In the genomic region with DNA sequence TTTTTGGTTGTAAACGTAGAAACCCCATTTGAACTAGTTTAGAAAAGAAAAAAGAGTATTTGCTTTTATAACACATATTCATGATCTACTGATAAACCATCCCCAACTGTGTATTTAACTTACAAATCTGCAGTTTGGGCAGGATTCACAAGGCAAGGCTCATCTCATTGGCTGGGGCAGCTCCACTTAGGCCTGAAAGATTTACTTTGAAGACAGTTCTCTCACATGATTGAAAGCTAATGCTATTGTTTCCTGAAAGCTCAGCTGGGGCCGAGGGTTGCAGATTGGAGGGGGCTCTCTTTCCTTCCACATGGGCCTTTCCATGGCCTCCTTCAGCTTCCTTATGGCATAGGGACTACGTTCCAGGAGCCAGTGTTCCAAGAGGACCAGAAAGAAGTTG, we compare ENCODE assay signal across 13 cellular contexts. TPM values are rescaled to one million over a fixed set of nuclear protein-coding genes. Genes with fewer than 3 reads are reported as not detected.
A peak's percentile ranks its signal among the peaks of the same experiment; 100 is the strongest.
DNase-seq lines count a peak whose midpoint lies in the region; ATAC-seq and TF ChIP-seq lines count a peak whose summit lies in the region.
"Had no signal": no experiment of that assay in that cellular context is flagged by ENCODE, and none has a peak within 500 bp of the region (broad histone marks: within the 10 kb centered on the region; RNA-seq: fewer than 3 reads in every experiment).

No MANE protein-coding gene starts in this region.

- peak; percentile 42 for ATAC-seq in CD4-positive, alpha-beta T cell (ENCODE audit: poor library complexity)
- ATAC-seq in GM21360 (IDR thresholded peaks at IDR 0.05; ENCODE audit: unreplicated experiment) (peak; percentile 41), HG03442 (IDR thresholded peaks at IDR 0.05; ENCODE audit: unreplicated experiment) (peak; percentile 25), mucosa of descending colon (no peak), heart left ventricle (no peak)
- peak; percentile 62 for ATAC-seq in effector memory CD8-positive, alpha-beta T cell (replicated peaks)
- ATAC-seq: heart right ventricle had no signal

- H3K27ac ChIP-seq in CD4-positive, alpha-beta T cell (ENCODE audit: low read depth, low read length): peak overlapping the region; percentile 19
- peak overlapping the region in 2 of 12 donors; percentile 9 to 31 for H3K27ac ChIP-seq in heart left ventricle
- H3K27ac ChIP-seq: coronary artery had no signal

- peaks cover 75% of the 10 kb centered on the region for H3K4me1 Mint-ChIP-seq in CD4-positive, alpha-beta T cell (ENCODE audit: low read depth)
- H3K4me1 Mint-ChIP-seq in effector memory CD8-positive, alpha-beta T cell (ENCODE audit: low read depth in 2 of 2): peaks cover 34 to 48% of the 10 kb centered on the region in 2 donors

- H3K36me3 Mint-ChIP-seq in CD4-positive, alpha-beta T cell (ENCODE audit: low read depth): peaks cover 69% of the 10 kb centered on the region
- peaks cover 2% of the 10 kb centered on the region for H3K36me3 Mint-ChIP-seq in effector memory CD8-positive, alpha-beta T cell (ENCODE audit: insufficient read depth)

- CTCF ChIA-PET in CD4-positive, alpha-beta T cell (lab: Charles Lee): no interaction called here

- no peaks in the 10 kb centered on the region for H3K27me3 ChIP-seq in CD4-positive, alpha-beta T cell (ENCODE audit: control insufficient read depth, insufficient read depth, low read length)
- H3K27me3 ChIP-seq in heart left ventricle: no peaks in the 10 kb centered on the region
- H3K27me3 ChIP-seq: heart right ventricle had no signal

- POLR2A ChIA-PET in CD4-positive, alpha-beta T cell (lab: Charles Lee): interaction anchor here (0.7 to 2.0 kb wide), 6 partner anchors 18 to 125 kb away, joined by 3 to 8 read pairs (median 4); partner anchors contain the start of gene ARHGAP15

- no peaks in the 10 kb centered on the region for H3K9me3 Mint-ChIP-seq in CD4-positive, alpha-beta T cell
- H3K9me3 Mint-ChIP-seq in effector memory CD8-positive, alpha-beta T cell: no peaks in the 10 kb centered on the region

- H3K4me3 Mint-ChIP-seq in CD4-positive, alpha-beta T cell: peak overlapping the region; percentile 87
- H3K4me3 Mint-ChIP-seq in effector memory CD8-positive, alpha-beta T cell: peak overlapping the region; percentile 67 to 77

- peak overlapping the region; percentile 93 for H3K27ac Mint-ChIP-seq in CD4-positive, alpha-beta T cell
- H3K27ac Mint-ChIP-seq in effector memory CD8-positive, alpha-beta T cell: peak overlapping the region; percentile 92 to 99

- no peaks in the 10 kb centered on the region for H3K36me3 ChIP-seq in mucosa of descending colon (ENCODE audit: low read depth)
- no peaks in the 10 kb centered on the region for H3K36me3 ChIP-seq in heart left ventricle
- H3K36me3 ChIP-seq: heart right ventricle had no signal

- no peaks in the 10 kb centered on the region for H3K27me3 Mint-ChIP-seq in CD4-positive, alpha-beta T cell
- H3K27me3 Mint-ChIP-seq in effector memory CD8-positive, alpha-beta T cell: no peaks in the 10 kb centered on the region

- TF ChIP-seq POLR2A in heart left ventricle (IDR thresholded peaks at IDR 0.05): no peak

- peak in 1 of 10 experiments; percentile 9 for DNase-seq in CD4-positive, alpha-beta T cell
- DNase-seq in effector memory CD8-positive, alpha-beta T cell: peak in 2 of 3 experiments; percentile 10 to 18
- no peak for DNase-seq in dermis blood vessel endothelial cell
- DNase-seq in mucosa of descending colon: no peak
- DNase-seq in NCI-H82 treated with DMSO at 0.1 percent for 48 hours (lab: John Stamatoyannopoulos, UW; ENCODE audit: unreplicated experiment): no peak
- DNase-seq in heart left ventricle: no peak
- DNase-seq: activated CD8-positive, alpha-beta memory T cell treated with anti-CD3 and anti-CD28 coated beads, Interleukin-2, amount 50 U/mL, for 4 hours; heart right ventricle; nucleus accumbens; stimulated activated CD4-positive, alpha-beta T cell treated with anti-CD3 and anti-CD28 coated beads, Interleukin-4, amount 100 ng/mL, for 4 hours had no signal

- H3K4me1 ChIP-seq in mucosa of descending colon (ENCODE audit: low read depth) (no peaks in the 10 kb centered on the region), heart left ventricle (no peaks in the 10 kb centered on the region)
- H3K4me1 ChIP-seq: heart right ventricle had no signal

- intact Hi-C loops in CD4-positive, alpha-beta T cell (cut with DNase I, micrococcal nuclease): no loop called here
- intact Hi-C loops in mucosa of descending colon (cut with DNase I, micrococcal nuclease) (no loop called here), heart left ventricle (cut with DNase I) (no loop called here)

- H3K9me3 ChIP-seq in CD4-positive, alpha-beta T cell (ENCODE audit: control insufficient read depth, low read length): peaks cover 7% of the 10 kb centered on the region
- H3K9me3 ChIP-seq in mucosa of descending colon: no peaks in the 10 kb centered on the region
- H3K9me3 ChIP-seq in heart left ventricle: peaks cover 0 to 17% (median 10%) of the 10 kb centered on the region in 12 donors

- TF ChIP-seq CTCF in CD4-positive, alpha-beta T cell (IDR thresholded peaks at IDR 0.05): no peak
- TF ChIP-seq CTCF in mucosa of descending colon (IDR thresholded peaks at IDR 0.05) (no peak), heart left ventricle (IDR thresholded peaks at IDR 0.05) (no peak)

- 39 to 62% (median 47%) methylated on average over 3 of the region's 3 CpGs for WGBS in heart left ventricle, 4 donors

- H3K4me3 ChIP-seq in mucosa of descending colon (no peak overlapping the region), heart left ventricle (no peak overlapping the region)

RNA-seq across cellular contexts. Expression of gene ARHGAP15, which starts 47.4 kb away (rescaled TPM):
- total RNA-seq in CD4-positive, alpha-beta T cell: 100 to 1,000 TPM; 158 to 165 TPM
- total RNA-seq in dermis blood vessel endothelial cell (not detected in 2 replicates), mucosa of descending colon (1 to 10 TPM; 5.3 to 8.2 (median 5.8) TPM), heart left ventricle (1 to 10 TPM; 1.8 to 8.7 (median 3.6) TPM)
- polyA plus RNA-seq in heart left ventricle: 1 to 10 TPM; 1.3 to 3.1 TPM

Comparison
In these comparisons a context has a peak if more than half of its experiments do, and no peak if none do; other contexts are left out.
1. ATAC-seq: peak in CD4-positive, alpha-beta T cell (single experiment), GM21360 (single experiment), HG03442 (single experiment) and effector memory CD8-positive, alpha-beta T cell (single experiment); none in mucosa of descending colon (single experiment) and heart left ventricle (0 of 4).
2. DNase-seq: peak in effector memory CD8-positive, alpha-beta T cell (2 of 3); none in dermis blood vessel endothelial cell (single experiment), mucosa of descending colon (0 of 3), NCI-H82 treated with DMSO at 0.1 percent for 48 hours (single experiment) and heart left ventricle (0 of 5).
3. RNA of gene ARHGAP15, which starts 47.4 kb away (total RNA-seq): 158 to 165 TPM in CD4-positive, alpha-beta T cell; 5.3 to 8.2 TPM in mucosa of descending colon, 1.8 to 8.7 TPM in heart left ventricle and not detected in dermis blood vessel endothelial cell; every median in the first group is over 10 times any median in the second.